In the genomic region with DNA sequence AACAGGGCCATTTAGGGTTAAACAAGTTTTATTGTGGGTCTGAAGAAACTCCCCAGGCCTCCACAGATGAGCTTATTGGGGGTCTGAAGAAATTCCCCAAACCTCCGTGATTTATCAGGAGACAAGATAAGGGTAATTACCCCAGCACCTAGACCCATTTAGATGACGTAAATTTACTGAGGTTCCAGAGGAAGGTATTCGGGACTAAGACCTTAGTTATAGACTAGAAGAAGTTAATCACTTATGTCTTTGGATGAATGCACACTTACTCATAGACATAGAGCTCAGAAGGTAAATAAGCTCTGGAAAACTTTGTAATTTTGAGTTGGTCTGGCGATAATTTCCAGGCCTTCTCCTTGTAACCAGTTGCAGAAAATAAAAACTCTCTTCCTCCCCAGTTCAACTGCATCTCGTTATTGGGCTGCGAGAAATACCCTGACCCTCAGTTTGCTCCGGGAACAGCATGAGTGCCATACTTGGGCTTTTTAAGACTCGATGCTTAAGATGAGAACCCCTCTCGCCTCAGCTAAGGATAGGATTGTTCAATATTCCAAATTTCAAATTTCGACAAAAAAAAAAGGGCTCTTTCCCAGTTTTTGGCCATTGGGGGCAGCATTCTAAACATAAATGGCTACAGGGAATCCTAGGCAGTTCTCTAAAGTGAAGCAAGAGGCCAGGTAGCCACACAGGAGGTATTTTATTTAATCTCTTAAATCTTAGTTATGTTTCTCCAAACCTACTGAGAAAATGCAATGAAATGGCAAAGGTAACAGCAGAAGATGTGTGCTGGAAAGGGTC, we compare ENCODE assay signal across 22 cellular contexts.
DNase-seq lines count a peak whose midpoint lies in the region; ATAC-seq and TF ChIP-seq lines count a peak whose summit lies in the region.
"Had no signal": no experiment of that assay in that cellular context is flagged by ENCODE, and none has a peak within 500 bp of the region (broad histone marks: within the 10 kb centered on the region; RNA-seq: fewer than 3 reads in every experiment).

No MANE protein-coding gene starts in this region.

- H3K4me3 ChIP-seq in AG10803 (ENCODE audit: low read length): no peak overlapping the region
- no peak overlapping the region for H3K4me3 ChIP-seq in Loucy (ENCODE audit: low read length, poor library complexity, severe bottlenecking)
- no peak overlapping the region for H3K4me3 ChIP-seq in endodermal cell (ENCODE audit: low read length)
- H3K4me3 ChIP-seq in vagina: no peak overlapping the region
- H3K4me3 ChIP-seq: body of pancreas, lower lobe of right lung had no signal

- no peak overlapping the region for H3K27ac Mint-ChIP-seq in endodermal cell
- H3K27ac Mint-ChIP-seq in nephron: peak overlapping the region; percentile 67 to 81 (median 78)
- H3K27ac Mint-ChIP-seq: activated CD8-positive, alpha-beta T cell treated with anti-CD3 and anti-CD28 coated beads for 36 hours; B cell had no signal

- no peaks in the 10 kb centered on the region for H3F3A ChIP-seq in Loucy (ENCODE audit: low read depth)

- H3K9me3 ChIP-seq in Loucy (ENCODE audit: insufficient read depth, low read depth, low read length) (peaks cover 6% of the 10 kb centered on the region; the same call in 1 of the 2 replicates), endodermal cell (ENCODE audit: control insufficient read depth, low read length) (peaks cover 6% of the 10 kb centered on the region), vagina (no peaks in the 10 kb centered on the region)
- H3K9me3 ChIP-seq: lower lobe of right lung had no signal

- H3K27ac ChIP-seq in endodermal cell (ENCODE audit: low read depth, low read length): no peak overlapping the region
- no peak overlapping the region for H3K27ac ChIP-seq in vagina
- H3K27ac ChIP-seq: body of pancreas, epithelial cell of prostate, lower lobe of right lung, VCaP had no signal

- no peak overlapping the region for H2AFZ ChIP-seq in Loucy (ENCODE audit: low read length)

- H3K9ac ChIP-seq in Loucy (ENCODE audit: low read depth, low read length, poor library complexity, severe bottlenecking) (no peak overlapping the region), endodermal cell (ENCODE audit: extremely low read depth, low read length, poor library complexity, severe bottlenecking) (no peak overlapping the region)

- WGBS in endodermal cell (ENCODE audit: insufficient coverage in 1 of 2, insufficient read length in 1 of 2), 2 experiments: 81 to 86% methylated on average over 8 to 10 of the region's 10 CpGs

- no peaks in the 10 kb centered on the region for H3K79me2 ChIP-seq in Loucy (ENCODE audit: insufficient read depth, low read length)

- no peak overlapping the region for H3K4me2 ChIP-seq in Loucy (ENCODE audit: low read depth, low read length, poor library complexity, severe bottlenecking)

- H3K4me1 ChIP-seq in Loucy (ENCODE audit: insufficient read depth, low read length, poor library complexity, severe bottlenecking) (no peaks in the 10 kb centered on the region), endodermal cell (ENCODE audit: control insufficient read depth, insufficient read depth, low read length) (no peaks in the 10 kb centered on the region), vagina (no peaks in the 10 kb centered on the region)
- H3K4me1 ChIP-seq: body of pancreas, lower lobe of right lung had no signal

- no peak overlapping the region for H3K4me3 Mint-ChIP-seq in endodermal cell
- H3K4me3 Mint-ChIP-seq in nephron: no peak overlapping the region
- H3K4me3 Mint-ChIP-seq: activated CD8-positive, alpha-beta T cell treated with anti-CD3 and anti-CD28 coated beads for 36 hours; activated T-cell treated with anti-CD3 and anti-CD28 coated beads, Interleukin-2, amount 50 U/mL, for 4 hours; B cell had no signal

- H3K4me1 Mint-ChIP-seq in endodermal cell: peaks cover 2% of the 10 kb centered on the region
- H3K4me1 Mint-ChIP-seq in nephron: no peaks in the 10 kb centered on the region

- no peak for ATAC-seq in HG03159 (IDR thresholded peaks at IDR 0.05; ENCODE audit: unreplicated experiment)
- ATAC-seq: activated CD8-positive, alpha-beta T cell treated with anti-CD3 and anti-CD28 coated beads for 36 hours; activated T-cell treated with anti-CD3 and anti-CD28 coated beads, Interleukin-2, amount 50 U/mL, for 4 hours; body of pancreas; lower lobe of right lung had no signal

- H3K36me3 ChIP-seq in Loucy (ENCODE audit: insufficient read depth, low read length) (no peaks in the 10 kb centered on the region), endodermal cell (ENCODE audit: control insufficient read depth, insufficient read depth, low read length) (no peaks in the 10 kb centered on the region), vagina (no peaks in the 10 kb centered on the region)
- H3K36me3 ChIP-seq: lower lobe of right lung had no signal

- H3K9me2 ChIP-seq in Loucy (replicated peaks; ENCODE audit: low read depth, low read length): no peaks in the 10 kb centered on the region

- intact Hi-C loops in vagina (cut with DNase I): no loop called here

- TF ChIP-seq CTCF in AG10803 (conservative IDR thresholded peaks at IDR 0.05; ENCODE audit: low read length): peak; percentile 15
- TF ChIP-seq CTCF in Loucy (conservative IDR thresholded peaks at IDR 0.05; ENCODE audit: low read length): peak; percentile 31; the same call in 1 of the 2 replicates
- peak; percentile 64 for TF ChIP-seq CTCF in endodermal cell (conservative IDR thresholded peaks at IDR 0.05)
- no peak for TF ChIP-seq CTCF in nephron (IDR thresholded peaks at IDR 0.05; ENCODE audit: unreplicated experiment in 3 of 3)
- no peak for TF ChIP-seq CTCF in vagina (IDR thresholded peaks at IDR 0.05)

- H3K36me3 Mint-ChIP-seq in endodermal cell (ENCODE audit: low read depth) (peaks cover under 1% of the 10 kb centered on the region), nephron (ENCODE audit: low read depth) (no peaks in the 10 kb centered on the region)

- H4K20me1 ChIP-seq in Loucy (ENCODE audit: insufficient read depth, low read length, poor library complexity, severe bottlenecking): no peaks in the 10 kb centered on the region

- peaks cover 4% of the 10 kb centered on the region for H3K27me3 Mint-ChIP-seq in endodermal cell (ENCODE audit: insufficient read depth)
- H3K27me3 Mint-ChIP-seq in nephron (ENCODE audit: low read depth): peaks cover 13% of the 10 kb centered on the region

- H3K9me3 Mint-ChIP-seq in endodermal cell: peaks cover 25% of the 10 kb centered on the region
- peaks cover 9% of the 10 kb centered on the region for H3K9me3 Mint-ChIP-seq in nephron

- TF ChIP-seq POLR2A in vagina (IDR thresholded peaks at IDR 0.05): no peak

- DNase-seq in AG10803 (ENCODE audit: low read depth): no peak
- no peak for DNase-seq in endodermal cell
- no peak for DNase-seq in NCI-H524 (lab: John Stamatoyannopoulos, UW)
- DNase-seq in NCI-H510A (lab: John Stamatoyannopoulos, UW): no peak
- no peak for DNase-seq in vagina (ENCODE audit: extremely low spot score in 2 of 2)
- DNase-seq: activated CD8-positive, alpha-beta T cell treated with anti-CD3 and anti-CD28 coated beads for 36 hours; activated naive CD4-positive, alpha-beta T cell treated with anti-CD3 and anti-CD28 coated beads, Interleukin-2, amount 50 U/mL, for 16 hours; activated T-cell treated with anti-CD3 and anti-CD28 coated beads, Interleukin-2, amount 50 U/mL, for 4 hours; body of pancreas; GF-D8; lower lobe of right lung; NCI-H1694 treated with DMSO at 0.1 percent for 48 hours; NCI-H446; Right ventricle myocardium superior; small intestine; stimulated activated CD4-positive, alpha-beta T cell treated with anti-CD3 and anti-CD28 coated beads, Interleukin-4, amount 100 ng/mL, for 24 hours had no signal

- H3K27me3 ChIP-seq in Loucy (ENCODE audit: insufficient read depth, low read length, poor library complexity, severe bottlenecking) (no peaks in the 10 kb centered on the region), endodermal cell (ENCODE audit: control insufficient read depth, insufficient read depth, low read length, poor library complexity, severe bottlenecking) (no peaks in the 10 kb centered on the region), vagina (no peaks in the 10 kb centered on the region)
- H3K27me3 ChIP-seq: body of pancreas had no signal

Comparison
In these comparisons a context has a peak if more than half of its experiments do, and no peak if none do; other contexts are left out.
1. CTCF ChIP-seq: peak in AG10803 (single experiment), Loucy (single experiment) and endodermal cell (single experiment); none in nephron (0 of 3) and vagina (0 of 3).